ENCODE assay signal across 24 cellular contexts in genomic region chr15:78889000-78889399, GRCh38.
"Had no signal": no experiment of that assay in that cellular context is flagged by ENCODE, and none has a peak within 500 bp of the region (broad histone marks: within the 10 kb centered on the region; RNA-seq: fewer than 3 reads in every experiment).

No MANE protein-coding gene starts in this region.

- ATAC-seq: left colon; natural killer cell; right lobe of liver; stimulated activated memory B cell treated with anti-CD40 and anti-IgM and Interleukin-4, amounts not matched to agents 10 μg/mL and 1 μg/mL and 100 μg/mL, for 72 hours; stimulated activated naive CD8-positive, alpha-beta T cell treated with anti-CD3 and anti-CD28 coated beads, Interleukin-15, amount 100 ng/mL, for 72 hours had no signal

- H3K9me3 Mint-ChIP-seq: immature natural killer cell; mesothelial cell of epicardium; naive B cell; natural killer cell; nephron progenitor cell; neural progenitor cell; stimulated activated memory B cell treated with anti-CD40 and anti-IgM and Interleukin-4, amounts not matched to agents 10 μg/mL and 1 μg/mL and 100 μg/mL, for 72 hours; stimulated activated naive CD8-positive, alpha-beta T cell treated with anti-CD3 and anti-CD28 coated beads, Interleukin-15, amount 100 ng/mL, for 72 hours had no signal

- H3K27me3 Mint-ChIP-seq: naive B cell; stimulated activated memory B cell treated with anti-CD40 and anti-IgM and Interleukin-4, amounts not matched to agents 10 μg/mL and 1 μg/mL and 100 μg/mL, for 72 hours; stimulated activated naive CD8-positive, alpha-beta T cell treated with anti-CD3 and anti-CD28 coated beads, Interleukin-15, amount 100 ng/mL, for 72 hours had no signal

- FAIRE-seq: islet of Langerhans, kidney had no signal

- DNase-seq: hypothalamus; immature natural killer cell; kidney; left colon; left ventricle myocardium inferior; mesendoderm; naive B cell; natural killer cell; nephron progenitor cell; occipital lobe; right lobe of liver; stimulated activated CD4-positive, alpha-beta T cell treated with anti-CD3 and anti-CD28 coated beads, Interleukin-1b, Interleukin-23, amount 100 ng/mL, for 48 hours; stimulated activated CD4-positive, alpha-beta T cell treated with anti-CD3 and anti-CD28 coated beads, Interleukin-2, amount 100 ng/mL, for 48 hours; stimulated activated CD4-positive, alpha-beta T cell treated with anti-CD3 and anti-CD28 coated beads, Interleukin-4, amount 100 ng/mL, for 4 hours; stimulated activated CD8-positive, alpha-beta memory T cell treated with anti-CD3 and anti-CD28 coated beads, Interleukin-4, amount 100 ng/mL, for 48 hours; stimulated activated naive CD4-positive, alpha-beta T cell treated with Interleukin-2 at 50 U/mL for 16 hours; stimulated activated naive CD8-positive, alpha-beta T cell treated with anti-CD3 and anti-CD28 coated beads, Interleukin-15, amount 100 ng/mL, for 72 hours; substantia nigra; transverse colon; uterus had no signal

- H3K27ac Mint-ChIP-seq: immature natural killer cell; mesothelial cell of epicardium; naive B cell; nephron progenitor cell; neural progenitor cell; stimulated activated memory B cell treated with anti-CD40 and anti-IgM and Interleukin-4, amounts not matched to agents 10 μg/mL and 1 μg/mL and 100 μg/mL, for 72 hours; stimulated activated naive CD8-positive, alpha-beta T cell treated with anti-CD3 and anti-CD28 coated beads, Interleukin-15, amount 100 ng/mL, for 72 hours had no signal

- H3K4me1 Mint-ChIP-seq: nephron progenitor cell, neural progenitor cell had no signal

- H3K4me3 Mint-ChIP-seq: immature natural killer cell; mesothelial cell of epicardium; naive B cell; natural killer cell; nephron progenitor cell; neural progenitor cell; stimulated activated memory B cell treated with anti-CD40 and anti-IgM and Interleukin-4, amounts not matched to agents 10 μg/mL and 1 μg/mL and 100 μg/mL, for 72 hours; stimulated activated naive CD8-positive, alpha-beta T cell treated with anti-CD3 and anti-CD28 coated beads, Interleukin-15, amount 100 ng/mL, for 72 hours had no signal
